ENCODE assay signal across 8 cellular contexts in genomic region chr21:29299906-29300546, GRCh38. TPM values are rescaled to one million over a fixed set of nuclear protein-coding genes. Genes with fewer than 3 reads are reported as not detected.
A peak's percentile ranks its signal among the peaks of the same experiment; 100 is the strongest.
DNase-seq lines count a peak whose midpoint lies in the region; ATAC-seq and TF ChIP-seq lines count a peak whose summit lies in the region.

No MANE protein-coding gene starts in this region.

- H3K36me3 ChIP-seq in liver (ENCODE audit: control insufficient read depth in 4 of 4, insufficient read depth in 3 of 4, low read depth in 1 of 4, low read length in 3 of 4): no peaks in the 10 kb centered on the region

- peak overlapping the region; percentile 59 to 94 (median 88) for H3K4me3 ChIP-seq in liver (ENCODE audit: low read depth in 1 of 3, low read length in 3 of 3)

- H3K9me3 Mint-ChIP-seq in dendritic cell treated with granulocyte-macrophage colony-stimulating factor and Interleukin-4, amounts not matched to agents 40 ng/mL and 50 ng/mL, for 4 days: no peaks in the 10 kb centered on the region

- TF ChIP-seq CTCF in liver (IDR thresholded peaks at IDR 0.05; ENCODE audit: low read depth, low read length, missing input control): no peak

- no peaks in the 10 kb centered on the region for H3K9me3 ChIP-seq in liver (ENCODE audit: control insufficient read depth in 4 of 4, low read length in 3 of 4)

- H3K27ac ChIP-seq in liver (ENCODE audit: low read depth in 1 of 2, low read length in 2 of 2): peak overlapping the region; percentile 84 to 97

- peak; percentile 76 for DNase-seq in AG20443 (ENCODE audit: low spot score)
- DNase-seq in NCI-H2227 (lab: John Stamatoyannopoulos, UW; ENCODE audit: unreplicated experiment): peak; percentile 74
- peak; percentile 13 to 30 (median 24) for DNase-seq in activated CD4-positive, CD25-positive, alpha-beta regulatory T cell (lab: John Stamatoyannopoulos, UW)
- DNase-seq in stimulated activated CD4-positive, alpha-beta T cell treated with anti-CD3 and anti-CD28 coated beads, TNF-alpha, amount 100 ng/mL, for 24 hours (ENCODE audit: low read depth in 3 of 3): peak in 2 of 3 experiments; percentile 22 to 38

- H3K27me3 Mint-ChIP-seq in dendritic cell treated with granulocyte-macrophage colony-stimulating factor and Interleukin-4, amounts not matched to agents 40 ng/mL and 50 ng/mL, for 4 days: no peaks in the 10 kb centered on the region

- peaks cover 66% of the 10 kb centered on the region for H3K4me1 Mint-ChIP-seq in dendritic cell treated with granulocyte-macrophage colony-stimulating factor and Interleukin-4, amounts not matched to agents 40 ng/mL and 50 ng/mL, for 4 days (ENCODE audit: low read depth)

- 15% methylated on average over 10 of the region's 10 CpGs for WGBS in liver

- intact Hi-C loops in dendritic cell treated with granulocyte-macrophage colony-stimulating factor and Interleukin-4, amounts not matched to agents 40 ng/mL and 50 ng/mL, for 4 days (cut with micrococcal nuclease): loop anchor here (5.0 kb wide), 4 partner anchors 47 to 223 kb away; no protein-coding TSS in a partner anchor

- H3K36me3 Mint-ChIP-seq in dendritic cell treated with granulocyte-macrophage colony-stimulating factor and Interleukin-4, amounts not matched to agents 40 ng/mL and 50 ng/mL, for 4 days (ENCODE audit: low read depth): peaks cover 16% of the 10 kb centered on the region

- H3K4me1 ChIP-seq in liver (ENCODE audit: control insufficient read depth in 4 of 4, insufficient read depth in 4 of 4, low read length in 3 of 4): peaks cover 5 to 60% (median 37%) of the 10 kb centered on the region in 4 donors

- no peak for TF ChIP-seq RAD21 in liver (IDR thresholded peaks at IDR 0.05)

- peak overlapping the region; percentile 64 to 95 for H3K9ac ChIP-seq in liver (ENCODE audit: low read depth in 1 of 2, low read length in 2 of 2)

- H3K27me3 ChIP-seq in liver (ENCODE audit: control insufficient read depth in 4 of 4, insufficient read depth in 4 of 4, low read length in 3 of 4): no peaks in the 10 kb centered on the region

- H3K4me3 Mint-ChIP-seq in dendritic cell treated with granulocyte-macrophage colony-stimulating factor and Interleukin-4, amounts not matched to agents 40 ng/mL and 50 ng/mL, for 4 days: peak overlapping the region; percentile 90

- H3K27ac Mint-ChIP-seq in dendritic cell treated with granulocyte-macrophage colony-stimulating factor and Interleukin-4, amounts not matched to agents 40 ng/mL and 50 ng/mL, for 4 days: peak overlapping the region; percentile 97

- peak; percentile 44 for ATAC-seq in GM19023 (IDR thresholded peaks at IDR 0.05; ENCODE audit: unreplicated experiment)
- ATAC-seq in HG03135 (IDR thresholded peaks at IDR 0.05; ENCODE audit: unreplicated experiment): peak; percentile 54

TF ChIP-seq in liver, 16 proteins besides CTCF, POLR2A, EP300 and RAD21:
- no peak for TF ChIP-seq FOXA1 (IDR thresholded peaks at IDR 0.05)
- TF ChIP-seq YY1 (IDR thresholded peaks at IDR 0.05): no peak
- no peak for TF ChIP-seq JUND (IDR thresholded peaks at IDR 0.05)
- no peak for TF ChIP-seq GABPA (IDR thresholded peaks at IDR 0.05 in 1 of 2, conservative IDR thresholded peaks at IDR 0.05 in 1 of 2)
- peak; percentile 45 to 53 for TF ChIP-seq HNF4A (conservative IDR thresholded peaks at IDR 0.05)
- TF ChIP-seq NR2F2 (IDR thresholded peaks at IDR 0.05): no peak

RNA-seq across cellular contexts. Expression of gene BACH1, which starts 1.3 kb away (rescaled TPM):
- 10 to 100 TPM; 29.8 to 47.1 TPM for total RNA-seq in liver
- polyA plus RNA-seq in liver: 1 to 10 TPM; 7.5 to 9.9 TPM

Comparison
In these comparisons a context has a peak if more than half of its experiments do, and no peak if none do; other contexts are left out.
1. Peak in every context shown above with its lines: DNase-seq, ATAC-seq, H3K4me3 ChIP-seq and H3K27ac ChIP-seq.
2. DNase-seq: peak in every context shown above with its lines; median percentile 76 in AG20443; 74 in NCI-H2227; 30 in stimulated activated CD4-positive, alpha-beta T cell treated with anti-CD3 and anti-CD28 coated beads, TNF-alpha, amount 100 ng/mL, for 24 hours; 24 in activated CD4-positive, CD25-positive, alpha-beta regulatory T cell.